ENCODE assay signal across 33 cellular contexts in genomic region chr17:6704472-6705052, GRCh38. TPM values are rescaled to one million over a fixed set of nuclear protein-coding genes. Genes with fewer than 3 reads are reported as not detected.
"Had no signal": no experiment of that assay in that cellular context is flagged by ENCODE, and none has a peak within 500 bp of the region (broad histone marks: within the 10 kb centered on the region; RNA-seq: fewer than 3 reads in every experiment).

No MANE protein-coding gene starts in this region.

- H3K36me3 ChIP-seq: heart left ventricle, left lung, neutrophil, right atrium auricular region, spleen, suprapubic skin, thoracic aorta, tibial artery, upper lobe of right lung, uterus had no signal

- H3K4me3 Mint-ChIP-seq: immature natural killer cell; naive thymus-derived CD8-positive, alpha-beta T cell; nephron; neural crest cell; stimulated activated effector memory CD8-positive, alpha-beta T cell treated with anti-CD3 and anti-CD28 coated beads, Interleukin-12 subunit alpha, Interleukin-12 subunit beta, amount 100 ng/mL, for 72 hours; stimulated activated naive CD8-positive, alpha-beta T cell treated with anti-CD3 and anti-CD28 coated beads, Interleukin-15, Interleukin-2, amounts not matched to agents 100 ng/mL and 50 ng/mL, for 24 hours had no signal

- FAIRE-seq: islet of Langerhans, kidney, small intestine had no signal

- H3K27me3 ChIP-seq: right atrium auricular region, uterus had no signal

- ATAC-seq: heart left ventricle; left colon; left lung; naive thymus-derived CD8-positive, alpha-beta T cell; sciatic nerve; stimulated activated effector memory CD8-positive, alpha-beta T cell treated with anti-CD3 and anti-CD28 coated beads, Interleukin-12 subunit alpha, Interleukin-12 subunit beta, amount 100 ng/mL, for 72 hours; upper lobe of right lung had no signal

- H3K9me3 ChIP-seq: heart left ventricle, left lung, neutrophil, right atrium auricular region, spleen, suprapubic skin, thoracic aorta, tibial artery, upper lobe of right lung, uterus had no signal

- H3K36me3 Mint-ChIP-seq: immature natural killer cell; naive thymus-derived CD8-positive, alpha-beta T cell; stimulated activated effector memory CD8-positive, alpha-beta T cell treated with anti-CD3 and anti-CD28 coated beads, Interleukin-12 subunit alpha, Interleukin-12 subunit beta, amount 100 ng/mL, for 72 hours had no signal

- H3K27ac Mint-ChIP-seq: immature natural killer cell; nephron; stimulated activated effector memory CD8-positive, alpha-beta T cell treated with anti-CD3 and anti-CD28 coated beads, Interleukin-12 subunit alpha, Interleukin-12 subunit beta, amount 100 ng/mL, for 72 hours; stimulated activated naive CD8-positive, alpha-beta T cell treated with anti-CD3 and anti-CD28 coated beads, Interleukin-15, Interleukin-2, amounts not matched to agents 100 ng/mL and 50 ng/mL, for 24 hours had no signal

- H3K4me3 ChIP-seq: heart left ventricle, left lung, lung, right atrium auricular region, spleen, suprapubic skin, thoracic aorta, tibial artery, upper lobe of right lung, uterus had no signal

- H3K9me3 Mint-ChIP-seq: immature natural killer cell; naive thymus-derived CD8-positive, alpha-beta T cell; nephron; neural crest cell; stimulated activated effector memory CD8-positive, alpha-beta T cell treated with anti-CD3 and anti-CD28 coated beads, Interleukin-12 subunit alpha, Interleukin-12 subunit beta, amount 100 ng/mL, for 72 hours; stimulated activated naive CD8-positive, alpha-beta T cell treated with anti-CD3 and anti-CD28 coated beads, Interleukin-15, Interleukin-2, amounts not matched to agents 100 ng/mL and 50 ng/mL, for 24 hours had no signal

- H3K9ac ChIP-seq: parathyroid adenoma had no signal

- H2AFZ ChIP-seq: parathyroid adenoma had no signal

- H3K79me2 ChIP-seq: parathyroid adenoma had no signal

- H3K4me1 ChIP-seq: heart left ventricle, left lung, parathyroid adenoma, right atrium auricular region, suprapubic skin, tibial artery, upper lobe of right lung, uterus had no signal

- H3K4me1 Mint-ChIP-seq: immature natural killer cell; nephron; neural crest cell; stimulated activated effector memory CD8-positive, alpha-beta T cell treated with anti-CD3 and anti-CD28 coated beads, Interleukin-12 subunit alpha, Interleukin-12 subunit beta, amount 100 ng/mL, for 72 hours had no signal

- DNase-seq: heart left ventricle; hypothalamus; immature natural killer cell; kidney; left colon; left lung; occipital lobe; small intestine; spleen; stimulated activated CD4-positive, alpha-beta T cell treated with anti-CD3 and anti-CD28 coated beads, Interleukin-4, amount 100 ng/mL, for 24 hours; stimulated activated naive CD4-positive, alpha-beta T cell; tibial artery; trophoblast cell; upper lobe of right lung; uterus had no signal

- H3K27ac ChIP-seq: heart left ventricle, left lung, neutrophil, parathyroid adenoma, right atrium auricular region, spleen, suprapubic skin, thoracic aorta, tibial artery, upper lobe of right lung, uterus had no signal

RNA-seq across cellular contexts. Expression of gene SLC13A5, which starts 8.6 kb away (rescaled TPM):
- total RNA-seq: kidney; left colon; lower leg skin; naive thymus-derived CD8-positive, alpha-beta T cell; occipital lobe; osteocyte; pulmonary artery endothelial cell; renal cortical epithelial cell; right atrium auricular region; subcutaneous adipose tissue; thoracic aorta; upper lobe of right lung had no signal
- polyA plus RNA-seq: immature natural killer cell, lung had no signal

RNA-seq across cellular contexts. Expression of gene XAF1, which starts 51.3 kb away (rescaled TPM):
- total RNA-seq: neural crest cell had no signal

RNA-seq across cellular contexts. Expression of gene C17orf100, which starts 53.0 kb away (rescaled TPM):
- total RNA-seq: thoracic aorta had no signal
